Comparison of ENCODE assay signal across 28 cellular contexts in genomic region chr12:56382611-56383010, GRCh38. TPM values are rescaled to one million over a fixed set of nuclear protein-coding genes. Genes with fewer than 3 reads are reported as not detected.
"Had no signal": no experiment of that assay in that cellular context is flagged by ENCODE, and none has a peak within 500 bp of the region (broad histone marks: within the 10 kb centered on the region; RNA-seq: fewer than 3 reads in every experiment).

No MANE protein-coding gene starts in this region.

- H3K27me3 ChIP-seq: stomach, suprapubic skin, testis, tibial artery, tibial nerve, transverse colon, upper lobe of left lung, upper lobe of right lung, uterus, vagina had no signal

- H3K9me3 ChIP-seq: stomach, suprapubic skin, testis, thoracic aorta, tibial artery, tibial nerve, transverse colon, upper lobe of left lung, upper lobe of right lung, uterus, vagina had no signal

- H3K27ac ChIP-seq: stomach, suprapubic skin, testis, thoracic aorta, tibial artery, tibial nerve, transverse colon, upper lobe of left lung, upper lobe of right lung, uterus, vagina had no signal

- H3K4me1 ChIP-seq: stomach, suprapubic skin, testis, tibial artery, tibial nerve, transverse colon, upper lobe of left lung, upper lobe of right lung, uterus, vagina had no signal

- DNase-seq: stimulated activated CD4-positive, alpha-beta T cell treated with anti-CD3 and anti-CD28 coated beads, Interleukin-2, amount 100 ng/mL, for 48 hours; stimulated activated CD4-positive, alpha-beta T cell treated with anti-CD3 and anti-CD28 coated beads, Interleukin-4, amount 100 ng/mL, for 1 hour; stimulated activated CD4-positive, alpha-beta T cell treated with anti-CD3 and anti-CD28 coated beads, Interleukin-4, amount 100 ng/mL, for 24 hours; stimulated activated CD4-positive, alpha-beta T cell treated with anti-CD3 and anti-CD28 coated beads, Interleukin-4, amount 100 ng/mL, for 4 hours; stimulated activated CD8-positive, alpha-beta memory T cell treated with anti-CD3 and anti-CD28 coated beads, Interleukin-4, amount 100 ng/mL, for 48 hours; stimulated activated naive B cell treated with anti-CD40 and anti-IgM and Interleukin-4, amounts not matched to agents 10 μg/mL and 1 μg/mL and 100 μg/mL, for 72 hours; stimulated activated naive CD4-positive, alpha-beta T cell; stimulated activated naive CD4-positive, alpha-beta T cell treated with Interleukin-2 at 50 U/mL for 16 hours; stimulated activated naive CD8-positive, alpha-beta T cell treated with anti-CD3 and anti-CD28 coated beads, Interleukin-15, amount 100 ng/mL, for 72 hours; stimulated activated naive CD8-positive, alpha-beta T cell treated with anti-CD3 and anti-CD28 coated beads, Interleukin-15, Interleukin-2, amounts not matched to agents 100 U/mL and 50 U/mL, for 24 hours; stomach; substantia nigra; testis; tibial artery; transverse colon; trophoblast cell; upper lobe of right lung; uterus had no signal

- H3K4me3 ChIP-seq: stomach, suprapubic skin, testis, thoracic aorta, tibial artery, tibial nerve, transverse colon, upper lobe of left lung, upper lobe of right lung, uterus, vagina had no signal

- H3K36me3 ChIP-seq: stomach, suprapubic skin, thoracic aorta, tibial artery, tibial nerve, transverse colon, upper lobe of left lung, upper lobe of right lung, uterus, vagina had no signal

RNA-seq across cellular contexts. Expression of gene APOF, which starts 20.0 kb away (rescaled TPM):
- total RNA-seq: stomach, subcutaneous adipose tissue, suprapubic skin, temporal lobe, testis, thoracic aorta, tibial nerve, transverse colon, upper lobe of right lung, ureter, urinary bladder, uterus, vagina had no signal
- polyA plus RNA-seq: stomach, thymus had no signal

RNA-seq across cellular contexts. Expression of gene IL23A, which starts 43.9 kb away (rescaled TPM):
- total RNA-seq: suprapubic skin, temporal lobe, thoracic aorta, tibial nerve, urinary bladder, vagina had no signal
